Comparison of ENCODE assay signal across 21 cellular contexts in the genomic region with DNA sequence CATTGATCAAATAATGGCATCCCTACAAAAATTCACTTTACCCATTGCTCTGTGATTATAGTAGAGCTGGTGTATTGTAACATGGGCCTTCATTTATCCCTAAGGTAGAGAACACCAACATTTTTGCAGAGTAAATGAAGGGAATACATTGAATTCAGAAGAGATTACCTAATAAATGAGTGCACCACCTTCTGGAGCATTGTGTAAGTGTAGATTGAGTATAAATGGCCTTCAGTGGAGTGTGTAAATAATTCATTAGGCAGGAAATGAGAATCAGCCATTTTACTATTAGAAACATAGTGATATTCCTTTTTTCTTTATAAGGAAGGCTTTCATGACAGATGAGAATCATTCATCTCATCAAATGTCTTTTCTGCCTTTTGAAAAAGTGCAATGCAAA.
DNase-seq lines count a peak whose midpoint lies in the region; ATAC-seq and TF ChIP-seq lines count a peak whose summit lies in the region.
"Had no signal": no experiment of that assay in that cellular context is flagged by ENCODE, and none has a peak within 500 bp of the region (broad histone marks: within the 10 kb centered on the region; RNA-seq: fewer than 3 reads in every experiment).

No MANE protein-coding gene starts in this region.

- H2AFZ ChIP-seq in PC-3 (ENCODE audit: low read length) = no peak overlapping the region

- H3K27ac ChIP-seq in PC-3 (ENCODE audit: low read length) (no peak overlapping the region), prostate gland (no peak overlapping the region)
- H3K27ac ChIP-seq: ovary, RWPE1, sigmoid colon had no signal

- H3K79me2 ChIP-seq in PC-3 (ENCODE audit: low read length) = no peaks in the 10 kb centered on the region

- H3K4me1 ChIP-seq in PC-3 (ENCODE audit: insufficient read depth, low read length) (no peaks in the 10 kb centered on the region), prostate gland (replicated peaks) (no peaks in the 10 kb centered on the region)
- H3K4me1 ChIP-seq: sigmoid colon had no signal

- no peak overlapping the region for H3K4me2 ChIP-seq in PC-3 (ENCODE audit: low read length)

- H3K9me3 ChIP-seq in PC-3 (ENCODE audit: low read length) = no peaks in the 10 kb centered on the region
- no peaks in the 10 kb centered on the region for H3K9me3 ChIP-seq in prostate gland
- H3K9me3 ChIP-seq: ovary, sigmoid colon had no signal

- no peak for ATAC-seq in PC-3
- ATAC-seq: activated T-cell treated with anti-CD3 and anti-CD28 coated beads, Interleukin-2, amount 50 U/mL, for 4 hours; HepG2; stimulated activated memory B cell treated with anti-CD40 and anti-IgM and Interleukin-4, amounts not matched to agents 10 μg/mL and 1 μg/mL and 100 μg/mL, for 72 hours had no signal

- no peaks in the 10 kb centered on the region for H3K9me2 ChIP-seq in PC-3 (replicated peaks; ENCODE audit: low read length)

- BruUV-seq in PC-3 (replicated peaks; lab: Mats Ljungman, UMichigan) = no TSS peak

- TF ChIP-seq POLR2A in prostate gland (IDR thresholded peaks at IDR 0.05) = no peak

- DNase-seq in ELR (ENCODE audit: low read depth) (peak; percentile 11), PC-3 (no peak), fibroblast of mammary gland (ENCODE audit: low read depth) (peak; percentile 14), renal cortical epithelial cell (ENCODE audit: low read depth) (peak; percentile 25), COR-L47 (lab: John Stamatoyannopoulos, UW) (no peak), prostate gland (ENCODE audit: low spot score) (no peak)
- no peak for DNase-seq in activated CD8-positive, alpha-beta memory T cell treated with anti-CD3 and anti-CD28 coated beads, Interleukin-2, amount 50 U/mL, for 48 hours
- DNase-seq: activated naive CD4-positive, alpha-beta T cell treated with anti-CD3 and anti-CD28 coated beads, Interleukin-2, amount 50 U/mL, for 16 hours; activated T-cell treated with anti-CD3 and anti-CD28 coated beads, Interleukin-2, amount 50 U/mL, for 4 hours; Calu3; hippocampal formation; islet precursor cell; NCI-H1417 treated with DMSO at 0.1 percent for 48 hours; NCI-H2107; NCI-H524; ovary; sigmoid colon; T1000 had no signal

- H3K4me3 ChIP-seq in PC-3 (ENCODE audit: low read length) (no peak overlapping the region), fibroblast of mammary gland (ENCODE audit: control insufficient read depth, low read depth, low read length) (no peak overlapping the region), prostate gland (no peak overlapping the region)
- H3K4me3 ChIP-seq: ovary, sigmoid colon had no signal

- no peaks in the 10 kb centered on the region for H3F3A ChIP-seq in PC-3 (ENCODE audit: low read length, unreplicated experiment)

- H3K9ac ChIP-seq in PC-3 (ENCODE audit: low read length) = no peak overlapping the region

- CTCF ChIA-PET in PC-3 (lab: Charles Lee) = no interaction called here

- no peaks in the 10 kb centered on the region for H3K36me3 ChIP-seq in PC-3 (ENCODE audit: low read depth, low read length)
- H3K36me3 ChIP-seq in prostate gland = no peaks in the 10 kb centered on the region
- H3K36me3 ChIP-seq: ovary, sigmoid colon had no signal

- peak; percentile 25; the same call in 1 of the 2 replicates for TF ChIP-seq CTCF in PC-3 (conservative IDR thresholded peaks at IDR 0.05; ENCODE audit: low read depth, low read length)
- peak; percentile 18 for TF ChIP-seq CTCF in fibroblast of mammary gland (conservative IDR thresholded peaks at IDR 0.05; ENCODE audit: control insufficient read depth, insufficient read depth, low read depth, low read length)
- TF ChIP-seq CTCF in prostate gland (IDR thresholded peaks at IDR 0.05) = no peak

- H3K27me3 ChIP-seq in PC-3 (ENCODE audit: low read length) = no peaks in the 10 kb centered on the region
- no peaks in the 10 kb centered on the region for H3K27me3 ChIP-seq in prostate gland (replicated peaks; ENCODE audit: insufficient read depth)
- H3K27me3 ChIP-seq: ovary, sigmoid colon had no signal

- H4K20me1 ChIP-seq in PC-3 (ENCODE audit: low read length) = no peaks in the 10 kb centered on the region

- intact Hi-C loops in PC-3 (cut with micrococcal nuclease) = loop anchor here (5.0 kb wide), 1 partner anchor 181 kb away; no protein-coding TSS in a partner anchor
- intact Hi-C loops in prostate gland (cut with DNase I) = no loop called here

- POLR2A ChIA-PET in PC-3 (lab: Charles Lee; ENCODE audit: unreplicated experiment) = no interaction called here

Comparison
In these comparisons a context has a peak if more than half of its experiments do, and no peak if none do; other contexts are left out.
1. DNase-seq: peak in ELR (single experiment), fibroblast of mammary gland (single experiment) and renal cortical epithelial cell (single experiment); none in PC-3 (single experiment), COR-L47 (single experiment), prostate gland (single experiment) and activated CD8-positive, alpha-beta memory T cell treated with anti-CD3 and anti-CD28 coated beads, Interleukin-2, amount 50 U/mL, for 48 hours (single experiment).
2. CTCF ChIP-seq: peak in PC-3 (single experiment) and fibroblast of mammary gland (single experiment); none in prostate gland (0 of 4).